ENCODE assay signal across 1 cellular context in the genomic region with DNA sequence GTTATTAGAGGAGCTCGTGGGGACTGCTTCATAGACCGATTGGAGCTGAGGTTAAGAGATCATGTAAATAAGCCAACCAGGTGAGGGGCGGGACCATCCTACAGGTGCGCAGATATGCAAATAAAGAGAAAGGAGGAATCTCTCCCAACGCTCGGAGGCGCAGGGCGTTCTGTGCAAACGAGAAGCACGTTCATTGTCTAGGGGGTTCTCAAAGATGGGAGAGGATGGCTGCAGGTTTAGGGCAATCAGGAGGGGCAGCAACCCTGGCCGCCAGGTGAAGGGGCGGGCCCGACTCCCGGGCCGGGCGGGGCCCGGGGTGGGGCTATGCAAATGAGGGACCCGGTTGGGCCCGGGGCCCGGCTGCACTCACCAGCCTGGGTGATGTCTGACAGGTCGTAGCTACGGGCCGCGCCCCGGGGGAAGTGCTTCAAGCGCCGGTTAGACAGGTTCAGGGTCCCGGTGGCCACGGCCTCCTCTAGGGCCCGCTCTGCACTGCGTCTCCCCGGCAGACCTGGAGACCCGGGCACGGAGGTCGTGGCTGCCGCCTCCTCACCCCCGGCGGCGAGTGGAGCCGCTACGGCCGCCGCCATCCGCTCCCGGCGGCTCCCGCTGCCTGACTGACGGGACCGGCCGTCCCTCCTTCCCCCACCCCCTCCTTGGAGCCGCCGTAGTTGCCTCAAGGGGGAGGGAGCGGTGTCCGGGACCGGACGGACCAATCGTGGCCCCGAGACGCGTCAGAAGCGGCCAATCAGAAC.
TF ChIP-seq lines count a peak whose summit lies in the region.

A gene with protein sequence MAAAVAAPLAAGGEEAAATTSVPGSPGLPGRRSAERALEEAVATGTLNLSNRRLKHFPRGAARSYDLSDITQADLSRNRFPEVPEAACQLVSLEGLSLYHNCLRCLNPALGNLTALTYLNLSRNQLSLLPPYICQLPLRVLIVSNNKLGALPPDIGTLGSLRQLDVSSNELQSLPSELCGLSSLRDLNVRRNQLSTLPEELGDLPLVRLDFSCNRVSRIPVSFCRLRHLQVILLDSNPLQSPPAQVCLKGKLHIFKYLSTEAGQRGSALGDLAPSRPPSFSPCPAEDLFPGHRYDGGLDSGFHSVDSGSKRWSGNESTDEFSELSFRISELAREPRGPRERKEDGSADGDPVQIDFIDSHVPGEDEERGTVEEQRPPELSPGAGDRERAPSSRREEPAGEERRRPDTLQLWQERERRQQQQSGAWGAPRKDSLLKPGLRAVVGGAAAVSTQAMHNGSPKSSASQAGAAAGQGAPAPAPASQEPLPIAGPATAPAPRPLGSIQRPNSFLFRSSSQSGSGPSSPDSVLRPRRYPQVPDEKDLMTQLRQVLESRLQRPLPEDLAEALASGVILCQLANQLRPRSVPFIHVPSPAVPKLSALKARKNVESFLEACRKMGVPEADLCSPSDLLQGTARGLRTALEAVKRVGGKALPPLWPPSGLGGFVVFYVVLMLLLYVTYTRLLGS (minus strand): TSS at position 619 of the 755 bp plus-strand sequence. CDS start 29 bp downstream, at position 590.

TF ChIP-seq in K562, 482 proteins besides CTCF, POLR2A, EP300 and RAD21 (continued from another document and continues in another):
- 0 out of 2 replicates have a peak, but pooled peaks have one; percentile 27 for TF ChIP-seq ZNF41 (CRISPR knock-in tag; conservative IDR thresholded peaks at IDR 0.05)
- TF ChIP-seq CAMTA2 (CRISPR knock-in tag; conservative IDR thresholded peaks at IDR 0.05) = peak; percentile 91; the same call in 1 of the 2 replicates
- no peak for TF ChIP-seq CBX8 (IDR thresholded peaks at IDR 0.05; ENCODE audit: borderline replicate concordance, extremely low read depth, low read depth, low read length, poor library complexity, severe bottlenecking)
- no peak for TF ChIP-seq TCF7L2 (IDR thresholded peaks at IDR 0.05; ENCODE audit: low read depth, low read length)
- no peak for TF ChIP-seq MIER1 (IDR thresholded peaks at IDR 0.05; ENCODE audit: low read depth)
- TF ChIP-seq, protein P1, sequence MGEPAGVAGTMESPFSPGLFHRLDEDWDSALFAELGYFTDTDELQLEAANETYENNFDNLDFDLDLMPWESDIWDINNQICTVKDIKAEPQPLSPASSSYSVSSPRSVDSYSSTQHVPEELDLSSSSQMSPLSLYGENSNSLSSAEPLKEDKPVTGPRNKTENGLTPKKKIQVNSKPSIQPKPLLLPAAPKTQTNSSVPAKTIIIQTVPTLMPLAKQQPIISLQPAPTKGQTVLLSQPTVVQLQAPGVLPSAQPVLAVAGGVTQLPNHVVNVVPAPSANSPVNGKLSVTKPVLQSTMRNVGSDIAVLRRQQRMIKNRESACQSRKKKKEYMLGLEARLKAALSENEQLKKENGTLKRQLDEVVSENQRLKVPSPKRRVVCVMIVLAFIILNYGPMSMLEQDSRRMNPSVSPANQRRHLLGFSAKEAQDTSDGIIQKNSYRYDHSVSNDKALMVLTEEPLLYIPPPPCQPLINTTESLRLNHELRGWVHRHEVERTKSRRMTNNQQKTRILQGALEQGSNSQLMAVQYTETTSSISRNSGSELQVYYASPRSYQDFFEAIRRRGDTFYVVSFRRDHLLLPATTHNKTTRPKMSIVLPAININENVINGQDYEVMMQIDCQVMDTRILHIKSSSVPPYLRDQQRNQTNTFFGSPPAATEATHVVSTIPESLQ (CRISPR knock-in tag; IDR thresholded peaks at IDR 0.05) = peak; percentile 91; the same call in 1 of the 2 replicates
- peak; percentile 83; the same call in 1 of the 2 replicates for TF ChIP-seq ZFPM2 (CRISPR knock-in tag; IDR thresholded peaks at IDR 0.05)
- TF ChIP-seq SAP30 (IDR thresholded peaks at IDR 0.05; ENCODE audit: borderline replicate concordance, insufficient read depth, low read depth, low read length, poor library complexity, severe bottlenecking) = peak; percentile 81
- no peak for TF ChIP-seq PPARD (CRISPR knock-in tag; IDR thresholded peaks at IDR 0.05)
- peak; percentile 88 for TF ChIP-seq C11orf30 (IDR thresholded peaks at IDR 0.05; ENCODE audit: low read depth)
- peak in 1 of 2 experiments; percentile 42; a peak in 1 of 4 replicates for TF ChIP-seq TEAD1 (CRISPR knock-in tag; IDR thresholded peaks at IDR 0.05)
- no peak for TF ChIP-seq NRF1 (conservative IDR thresholded peaks at IDR 0.05 in 1 of 2, IDR thresholded peaks at IDR 0.05 in 1 of 2)
- TF ChIP-seq, protein P2, sequence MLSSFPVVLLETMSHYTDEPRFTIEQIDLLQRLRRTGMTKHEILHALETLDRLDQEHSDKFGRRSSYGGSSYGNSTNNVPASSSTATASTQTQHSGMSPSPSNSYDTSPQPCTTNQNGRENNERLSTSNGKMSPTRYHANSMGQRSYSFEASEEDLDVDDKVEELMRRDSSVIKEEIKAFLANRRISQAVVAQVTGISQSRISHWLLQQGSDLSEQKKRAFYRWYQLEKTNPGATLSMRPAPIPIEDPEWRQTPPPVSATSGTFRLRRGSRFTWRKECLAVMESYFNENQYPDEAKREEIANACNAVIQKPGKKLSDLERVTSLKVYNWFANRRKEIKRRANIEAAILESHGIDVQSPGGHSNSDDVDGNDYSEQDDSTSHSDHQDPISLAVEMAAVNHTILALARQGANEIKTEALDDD (IDR thresholded peaks at IDR 0.05) = no peak
- no peak for TF ChIP-seq TAF9B (IDR thresholded peaks at IDR 0.05; ENCODE audit: partially characterized antibody)
- TF ChIP-seq, protein P3, sequence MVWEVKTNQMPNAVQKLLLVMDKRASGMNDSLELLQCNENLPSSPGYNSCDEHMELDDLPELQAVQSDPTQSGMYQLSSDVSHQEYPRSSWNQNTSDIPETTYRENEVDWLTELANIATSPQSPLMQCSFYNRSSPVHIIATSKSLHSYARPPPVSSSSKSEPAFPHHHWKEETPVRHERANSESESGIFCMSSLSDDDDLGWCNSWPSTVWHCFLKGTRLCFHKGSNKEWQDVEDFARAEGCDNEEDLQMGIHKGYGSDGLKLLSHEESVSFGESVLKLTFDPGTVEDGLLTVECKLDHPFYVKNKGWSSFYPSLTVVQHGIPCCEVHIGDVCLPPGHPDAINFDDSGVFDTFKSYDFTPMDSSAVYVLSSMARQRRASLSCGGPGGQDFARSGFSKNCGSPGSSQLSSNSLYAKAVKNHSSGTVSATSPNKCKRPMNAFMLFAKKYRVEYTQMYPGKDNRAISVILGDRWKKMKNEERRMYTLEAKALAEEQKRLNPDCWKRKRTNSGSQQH (CRISPR knock-in tag; IDR thresholded peaks at IDR 0.05) = peak; percentile 70; the same call in 1 of the 2 replicates
- TF ChIP-seq ZNF57 (CRISPR knock-in tag; IDR thresholded peaks at IDR 0.05) = no peak
- TF ChIP-seq HSF4 (CRISPR knock-in tag; IDR thresholded peaks at IDR 0.05; ENCODE audit: borderline replicate concordance) = 0 out of 2 replicates have a peak, but pooled peaks have one; percentile 32
- no peak for TF ChIP-seq ZNF140 (CRISPR knock-in tag; IDR thresholded peaks at IDR 0.05)
- no peak for TF ChIP-seq MECOM (CRISPR knock-in tag; IDR thresholded peaks at IDR 0.05)
- no peak for TF ChIP-seq RHOXF2B (CRISPR knock-in tag; conservative IDR thresholded peaks at IDR 0.05)
- TF ChIP-seq TEAD2 (tag; IDR thresholded peaks at IDR 0.05) = no peak
- no peak for TF ChIP-seq ATF7 (IDR thresholded peaks at IDR 0.05)
- TF ChIP-seq, protein P4, sequence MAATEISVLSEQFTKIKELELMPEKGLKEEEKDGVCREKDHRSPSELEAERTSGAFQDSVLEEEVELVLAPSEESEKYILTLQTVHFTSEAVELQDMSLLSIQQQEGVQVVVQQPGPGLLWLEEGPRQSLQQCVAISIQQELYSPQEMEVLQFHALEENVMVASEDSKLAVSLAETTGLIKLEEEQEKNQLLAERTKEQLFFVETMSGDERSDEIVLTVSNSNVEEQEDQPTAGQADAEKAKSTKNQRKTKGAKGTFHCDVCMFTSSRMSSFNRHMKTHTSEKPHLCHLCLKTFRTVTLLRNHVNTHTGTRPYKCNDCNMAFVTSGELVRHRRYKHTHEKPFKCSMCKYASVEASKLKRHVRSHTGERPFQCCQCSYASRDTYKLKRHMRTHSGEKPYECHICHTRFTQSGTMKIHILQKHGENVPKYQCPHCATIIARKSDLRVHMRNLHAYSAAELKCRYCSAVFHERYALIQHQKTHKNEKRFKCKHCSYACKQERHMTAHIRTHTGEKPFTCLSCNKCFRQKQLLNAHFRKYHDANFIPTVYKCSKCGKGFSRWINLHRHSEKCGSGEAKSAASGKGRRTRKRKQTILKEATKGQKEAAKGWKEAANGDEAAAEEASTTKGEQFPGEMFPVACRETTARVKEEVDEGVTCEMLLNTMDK (IDR thresholded peaks at IDR 0.05; ENCODE audit: borderline replicate concordance, insufficient read depth, low read depth, low read length, poor library complexity, severe bottlenecking) = no peak
- no peak for TF ChIP-seq EHMT2 (IDR thresholded peaks at IDR 0.05)
- TF ChIP-seq FOXA3 (CRISPR knock-in tag; conservative IDR thresholded peaks at IDR 0.05 in 1 of 2, IDR thresholded peaks at IDR 0.05 in 1 of 2) = no peak
- TF ChIP-seq NR2C1 (IDR thresholded peaks at IDR 0.05) = no peak
- 0 out of 2 replicates have a peak, but pooled peaks have one; percentile 3 for TF ChIP-seq NR2C1 (tag; IDR thresholded peaks at IDR 0.05)
- TF ChIP-seq GATAD2A (IDR thresholded peaks at IDR 0.05) = peak; percentile 63; the same call in 1 of the 2 replicates
- TF ChIP-seq ZNF766 (CRISPR knock-in tag; conservative IDR thresholded peaks at IDR 0.05) = no peak
- no peak for TF ChIP-seq SMC3 (conservative IDR thresholded peaks at IDR 0.05; ENCODE audit: insufficient read depth, low read depth, low read length)
- TF ChIP-seq JUN (IDR thresholded peaks at IDR 0.05; ENCODE audit: borderline replicate concordance, low read depth, low read length) = 0 out of 2 replicates have a peak, but pooled peaks have one; percentile 3
- TF ChIP-seq JUN (CRISPR knock-in tag; IDR thresholded peaks at IDR 0.05; ENCODE audit: borderline replicate concordance) = peak; percentile 65; the same call in 1 of the 2 replicates
- TF ChIP-seq, protein P5, sequence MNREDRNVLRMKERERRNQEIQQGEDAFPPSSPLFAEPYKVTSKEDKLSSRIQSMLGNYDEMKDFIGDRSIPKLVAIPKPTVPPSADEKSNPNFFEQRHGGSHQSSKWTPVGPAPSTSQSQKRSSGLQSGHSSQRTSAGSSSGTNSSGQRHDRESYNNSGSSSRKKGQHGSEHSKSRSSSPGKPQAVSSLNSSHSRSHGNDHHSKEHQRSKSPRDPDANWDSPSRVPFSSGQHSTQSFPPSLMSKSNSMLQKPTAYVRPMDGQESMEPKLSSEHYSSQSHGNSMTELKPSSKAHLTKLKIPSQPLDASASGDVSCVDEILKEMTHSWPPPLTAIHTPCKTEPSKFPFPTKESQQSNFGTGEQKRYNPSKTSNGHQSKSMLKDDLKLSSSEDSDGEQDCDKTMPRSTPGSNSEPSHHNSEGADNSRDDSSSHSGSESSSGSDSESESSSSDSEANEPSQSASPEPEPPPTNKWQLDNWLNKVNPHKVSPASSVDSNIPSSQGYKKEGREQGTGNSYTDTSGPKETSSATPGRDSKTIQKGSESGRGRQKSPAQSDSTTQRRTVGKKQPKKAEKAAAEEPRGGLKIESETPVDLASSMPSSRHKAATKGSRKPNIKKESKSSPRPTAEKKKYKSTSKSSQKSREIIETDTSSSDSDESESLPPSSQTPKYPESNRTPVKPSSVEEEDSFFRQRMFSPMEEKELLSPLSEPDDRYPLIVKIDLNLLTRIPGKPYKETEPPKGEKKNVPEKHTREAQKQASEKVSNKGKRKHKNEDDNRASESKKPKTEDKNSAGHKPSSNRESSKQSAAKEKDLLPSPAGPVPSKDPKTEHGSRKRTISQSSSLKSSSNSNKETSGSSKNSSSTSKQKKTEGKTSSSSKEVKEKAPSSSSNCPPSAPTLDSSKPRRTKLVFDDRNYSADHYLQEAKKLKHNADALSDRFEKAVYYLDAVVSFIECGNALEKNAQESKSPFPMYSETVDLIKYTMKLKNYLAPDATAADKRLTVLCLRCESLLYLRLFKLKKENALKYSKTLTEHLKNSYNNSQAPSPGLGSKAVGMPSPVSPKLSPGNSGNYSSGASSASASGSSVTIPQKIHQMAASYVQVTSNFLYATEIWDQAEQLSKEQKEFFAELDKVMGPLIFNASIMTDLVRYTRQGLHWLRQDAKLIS (CRISPR knock-in tag; IDR thresholded peaks at IDR 0.05) = peak; percentile 83; the same call in 1 of the 2 replicates
- no peak for TF ChIP-seq ELF4 (CRISPR knock-in tag; IDR thresholded peaks at IDR 0.05)
- peak; percentile 27; the same call in 1 of the 2 replicates for TF ChIP-seq GTF2F1 (IDR thresholded peaks at IDR 0.05; ENCODE audit: low read depth, low read length)
- TF ChIP-seq, protein P6, sequence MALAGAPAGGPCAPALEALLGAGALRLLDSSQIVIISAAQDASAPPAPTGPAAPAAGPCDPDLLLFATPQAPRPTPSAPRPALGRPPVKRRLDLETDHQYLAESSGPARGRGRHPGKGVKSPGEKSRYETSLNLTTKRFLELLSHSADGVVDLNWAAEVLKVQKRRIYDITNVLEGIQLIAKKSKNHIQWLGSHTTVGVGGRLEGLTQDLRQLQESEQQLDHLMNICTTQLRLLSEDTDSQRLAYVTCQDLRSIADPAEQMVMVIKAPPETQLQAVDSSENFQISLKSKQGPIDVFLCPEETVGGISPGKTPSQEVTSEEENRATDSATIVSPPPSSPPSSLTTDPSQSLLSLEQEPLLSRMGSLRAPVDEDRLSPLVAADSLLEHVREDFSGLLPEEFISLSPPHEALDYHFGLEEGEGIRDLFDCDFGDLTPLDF (CRISPR knock-in tag; IDR thresholded peaks at IDR 0.05) = peak; percentile 51; the same call in 1 of the 2 replicates
- no peak for TF ChIP-seq HDGF (IDR thresholded peaks at IDR 0.05)
- TF ChIP-seq NONO (IDR thresholded peaks at IDR 0.05; ENCODE audit: low read depth in 2 of 2, low read length in 1 of 2) = peak; percentile 92 to 99
- TF ChIP-seq DACH1 (IDR thresholded peaks at IDR 0.05; ENCODE audit: partially characterized antibody) = peak; percentile 51
- TF ChIP-seq, protein P7, sequence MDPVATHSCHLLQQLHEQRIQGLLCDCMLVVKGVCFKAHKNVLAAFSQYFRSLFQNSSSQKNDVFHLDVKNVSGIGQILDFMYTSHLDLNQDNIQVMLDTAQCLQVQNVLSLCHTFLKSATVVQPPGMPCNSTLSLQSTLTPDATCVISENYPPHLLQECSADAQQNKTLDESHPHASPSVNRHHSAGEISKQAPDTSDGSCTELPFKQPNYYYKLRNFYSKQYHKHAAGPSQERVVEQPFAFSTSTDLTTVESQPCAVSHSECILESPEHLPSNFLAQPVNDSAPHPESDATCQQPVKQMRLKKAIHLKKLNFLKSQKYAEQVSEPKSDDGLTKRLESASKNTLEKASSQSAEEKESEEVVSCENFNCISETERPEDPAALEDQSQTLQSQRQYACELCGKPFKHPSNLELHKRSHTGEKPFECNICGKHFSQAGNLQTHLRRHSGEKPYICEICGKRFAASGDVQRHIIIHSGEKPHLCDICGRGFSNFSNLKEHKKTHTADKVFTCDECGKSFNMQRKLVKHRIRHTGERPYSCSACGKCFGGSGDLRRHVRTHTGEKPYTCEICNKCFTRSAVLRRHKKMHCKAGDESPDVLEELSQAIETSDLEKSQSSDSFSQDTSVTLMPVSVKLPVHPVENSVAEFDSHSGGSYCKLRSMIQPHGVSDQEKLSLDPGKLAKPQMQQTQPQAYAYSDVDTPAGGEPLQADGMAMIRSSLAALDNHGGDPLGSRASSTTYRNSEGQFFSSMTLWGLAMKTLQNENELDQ (CRISPR knock-in tag; IDR thresholded peaks at IDR 0.05; ENCODE audit: borderline replicate concordance) = no peak
- TF ChIP-seq LEF1 (IDR thresholded peaks at IDR 0.05) = peak; percentile 10; the same call in 1 of the 2 replicates
- TF ChIP-seq, protein P8, sequence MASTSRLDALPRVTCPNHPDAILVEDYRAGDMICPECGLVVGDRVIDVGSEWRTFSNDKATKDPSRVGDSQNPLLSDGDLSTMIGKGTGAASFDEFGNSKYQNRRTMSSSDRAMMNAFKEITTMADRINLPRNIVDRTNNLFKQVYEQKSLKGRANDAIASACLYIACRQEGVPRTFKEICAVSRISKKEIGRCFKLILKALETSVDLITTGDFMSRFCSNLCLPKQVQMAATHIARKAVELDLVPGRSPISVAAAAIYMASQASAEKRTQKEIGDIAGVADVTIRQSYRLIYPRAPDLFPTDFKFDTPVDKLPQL (IDR thresholded peaks at IDR 0.05; ENCODE audit: extremely low read depth, insufficient read length) = no peak
- TF ChIP-seq GATAD2B (IDR thresholded peaks at IDR 0.05; ENCODE audit: borderline replicate concordance) = no peak
